ENCODE assay signal across 8 cellular contexts in the genomic region with DNA sequence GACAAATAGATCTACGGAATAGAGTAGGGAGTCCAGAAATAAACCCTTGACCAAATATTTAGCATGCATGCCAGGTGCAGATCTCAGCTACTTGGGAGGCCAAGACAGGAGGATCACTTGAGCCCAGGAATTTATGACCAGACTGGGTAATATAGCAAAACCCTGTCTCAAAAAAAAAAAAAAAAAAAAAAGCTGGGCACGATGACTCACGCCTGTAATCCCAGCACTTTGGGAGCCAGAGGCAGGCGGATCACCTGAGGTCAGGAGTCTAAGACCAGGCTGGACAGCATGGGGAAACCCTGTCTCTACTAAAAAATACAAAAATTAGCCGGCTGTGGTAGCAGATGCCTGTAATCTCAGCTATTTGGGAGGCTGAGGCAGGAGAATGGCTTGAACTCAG. TPM values are rescaled to one million over a fixed set of nuclear protein-coding genes. Genes with fewer than 3 reads are reported as not detected.
"Had no signal": no experiment of that assay in that cellular context is flagged by ENCODE, and none has a peak within 500 bp of the region (broad histone marks: within the 10 kb centered on the region; RNA-seq: fewer than 3 reads in every experiment).

No MANE protein-coding gene starts in this region.

RNA-seq across cellular contexts. Expression of a gene that starts 50.7 kb away (rescaled TPM):
- total RNA-seq: LHCN-M2, MCF 10A, RPMI7951, SJSA1 had no signal
- polyA plus RNA-seq: SK-N-SH had no signal

RNA-seq across cellular contexts. Expression of a gene that starts 50.8 kb away (rescaled TPM):
- total RNA-seq: LHCN-M2, MCF 10A, OCI-LY7, Peyer's patch, Right ventricle myocardium superior, RPMI7951, SJSA1 had no signal
- polyA plus RNA-seq: SK-N-SH had no signal
